In the genomic region with DNA sequence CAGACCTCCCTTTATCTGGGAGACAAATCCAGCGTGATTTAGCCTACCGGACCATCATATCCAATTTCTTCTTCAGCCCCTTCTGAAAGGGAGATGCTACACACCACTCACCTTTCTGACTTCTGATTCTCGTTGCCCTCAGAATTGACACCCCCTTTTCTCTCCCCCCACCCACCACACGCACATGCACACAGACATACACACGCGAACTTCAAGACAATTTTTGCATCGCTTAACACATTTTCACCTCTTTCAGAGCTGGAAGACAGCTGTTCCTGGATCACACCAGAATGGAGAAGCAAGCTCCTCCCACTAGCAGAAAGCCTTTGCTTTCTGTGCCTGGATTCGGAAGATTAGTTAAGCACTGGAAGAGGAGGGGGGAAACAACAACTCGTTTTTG, we compare ENCODE assay signal across 1 cellular context.
TF ChIP-seq lines count a peak whose summit lies in the region.

No MANE protein-coding gene starts in this region.

TF ChIP-seq in H1, 55 proteins besides CTCF, POLR2A, EP300 and RAD21:
- TF ChIP-seq CREB1 (IDR thresholded peaks at IDR 0.05) (no peak), SP2 (IDR thresholded peaks at IDR 0.05; ENCODE audit: low read length) (no peak), HDAC2 (IDR thresholded peaks at IDR 0.05; ENCODE audit: borderline replicate concordance in 1 of 2, low read depth in 2 of 2, low read length in 2 of 2) (no peak), RNF2 (IDR thresholded peaks at IDR 0.05; ENCODE audit: borderline replicate concordance, low read depth, low read length, missing control alignments, poor library complexity, severe bottlenecking) (no peak), ZNF274 (IDR thresholded peaks at IDR 0.05; ENCODE audit: borderline replicate concordance, extremely low read depth, low read length) (no peak), FOSL1 (IDR thresholded peaks at IDR 0.05; ENCODE audit: insufficient read depth, low read depth, low read length) (no peak), HDAC6 (IDR thresholded peaks at IDR 0.05; ENCODE audit: low read depth, low read length) (no peak), TBP (IDR thresholded peaks at IDR 0.05; ENCODE audit: low read depth, low read length) (no peak), RBBP5 (IDR thresholded peaks at IDR 0.05; ENCODE audit: borderline replicate concordance, low read depth, low read length) (no peak), SAP30 (IDR thresholded peaks at IDR 0.05; ENCODE audit: insufficient read depth, insufficient replicate concordance, low read length) (no peak), NRF1 (IDR thresholded peaks at IDR 0.05; ENCODE audit: low read depth, low read length) (no peak), CHD1 (IDR thresholded peaks at IDR 0.05; ENCODE audit: low read depth, low read length) (no peak), PHF8 (conservative IDR thresholded peaks at IDR 0.05; ENCODE audit: low read depth, low read length) (no peak)
